ENCODE assay signal across 11 cellular contexts in the genomic region with DNA sequence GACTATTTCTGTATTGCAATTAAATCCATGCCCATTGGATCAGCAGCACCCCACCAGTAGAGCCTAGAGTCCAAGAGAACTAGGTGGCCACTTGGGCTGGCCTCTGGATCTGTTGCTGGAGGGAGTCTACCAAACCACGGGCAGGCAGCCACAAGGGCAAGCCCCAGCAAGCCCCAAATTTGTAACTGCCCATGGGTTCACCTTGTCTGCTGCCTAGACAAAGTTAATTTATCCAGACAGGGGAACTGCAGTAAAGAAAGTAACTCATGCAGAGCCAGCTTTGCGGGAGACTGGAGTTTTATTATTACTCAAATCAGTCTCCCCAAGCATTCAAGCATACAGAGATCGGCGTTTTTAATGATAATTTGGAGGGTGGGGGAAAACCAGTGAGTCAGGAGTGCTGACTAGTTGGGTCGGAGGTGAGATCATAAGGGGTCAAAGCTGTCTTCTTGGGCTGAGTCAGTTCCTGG.
DNase-seq lines count a peak whose midpoint lies in the region; ATAC-seq and TF ChIP-seq lines count a peak whose summit lies in the region.
"Had no signal": no experiment of that assay in that cellular context is flagged by ENCODE, and none has a peak within 500 bp of the region (broad histone marks: within the 10 kb centered on the region; RNA-seq: fewer than 3 reads in every experiment).

No MANE protein-coding gene starts in this region.

- H3K4me3 ChIP-seq in left lung = no peak overlapping the region
- H3K4me3 ChIP-seq: BLaER1, neural progenitor cell had no signal

- H3K27me3 Mint-ChIP-seq in natural killer cell treated with Interleukin-12 subunit alpha and Interleukin-12 subunit beta and Interleukin-15 and Interleukin-18, amount 100 ng/mL, for 72 hours = peaks cover 10 to 20% of the 10 kb centered on the region in 2 donors
- peaks cover 9 to 25% of the 10 kb centered on the region in 2 donors for H3K27me3 Mint-ChIP-seq in natural killer cell (ENCODE audit: low read depth in 2 of 2)
- H3K27me3 Mint-ChIP-seq in stimulated activated naive CD8-positive, alpha-beta T cell treated with anti-CD3 and anti-CD28 coated beads, Interleukin-15, amount 100 ng/mL, for 72 hours = peaks cover 8% of the 10 kb centered on the region
- H3K27me3 Mint-ChIP-seq in mesothelial cell of epicardium (ENCODE audit: low read depth) = no peaks in the 10 kb centered on the region

- ATAC-seq in natural killer cell treated with Interleukin-12 subunit alpha and Interleukin-12 subunit beta and Interleukin-15 and Interleukin-18, amount 100 ng/mL, for 72 hours = peak; percentile 84 to 96
- no peak for ATAC-seq in natural killer cell
- peak; percentile 65 for ATAC-seq in HG03066 (IDR thresholded peaks at IDR 0.05; ENCODE audit: low read depth, unreplicated experiment)
- peak; percentile 98 for ATAC-seq in stimulated activated naive CD8-positive, alpha-beta T cell treated with anti-CD3 and anti-CD28 coated beads, Interleukin-15, amount 100 ng/mL, for 72 hours
- no peak for ATAC-seq in left lung

- no peak for DNase-seq in natural killer cell treated with Interleukin-12 subunit alpha and Interleukin-12 subunit beta and Interleukin-15 and Interleukin-18, amount 100 ng/mL, for 72 hours (ENCODE audit: low spot score)
- no peak for DNase-seq in natural killer cell
- peak; percentile 40 for DNase-seq in activated T-cell treated with anti-CD3 and anti-CD28 coated beads for 48 hours (ENCODE audit: low read depth)
- DNase-seq in stimulated activated naive CD8-positive, alpha-beta T cell treated with anti-CD3 and anti-CD28 coated beads, Interleukin-15, amount 100 ng/mL, for 72 hours = peak; percentile 29 to 79
- no peak for DNase-seq in mesothelial cell of epicardium (ENCODE audit: low spot score in 2 of 2, unreplicated experiment in 2 of 2)
- no peak for DNase-seq in NCI-H2107 (lab: John Stamatoyannopoulos, UW)
- no peak for DNase-seq in left lung
- DNase-seq: NCI-H774 had no signal

- H3K9me3 Mint-ChIP-seq in natural killer cell treated with Interleukin-12 subunit alpha and Interleukin-12 subunit beta and Interleukin-15 and Interleukin-18, amount 100 ng/mL, for 72 hours = peaks cover 4% of the 10 kb centered on the region
- H3K9me3 Mint-ChIP-seq in natural killer cell (no peaks in the 10 kb centered on the region), mesothelial cell of epicardium (peaks cover 32% of the 10 kb centered on the region)
- peaks cover 19 to 20% of the 10 kb centered on the region in 2 donors for H3K9me3 Mint-ChIP-seq in stimulated activated naive CD8-positive, alpha-beta T cell treated with anti-CD3 and anti-CD28 coated beads, Interleukin-15, amount 100 ng/mL, for 72 hours

- H3K4me3 Mint-ChIP-seq in natural killer cell treated with Interleukin-12 subunit alpha and Interleukin-12 subunit beta and Interleukin-15 and Interleukin-18, amount 100 ng/mL, for 72 hours = peak overlapping the region; percentile 57
- no peak overlapping the region for H3K4me3 Mint-ChIP-seq in natural killer cell
- peak overlapping the region; percentile 15 to 32 for H3K4me3 Mint-ChIP-seq in stimulated activated naive CD8-positive, alpha-beta T cell treated with anti-CD3 and anti-CD28 coated beads, Interleukin-15, amount 100 ng/mL, for 72 hours
- H3K4me3 Mint-ChIP-seq in mesothelial cell of epicardium = no peak overlapping the region
- H3K4me3 Mint-ChIP-seq: neural progenitor cell had no signal

- H3K27me3 ChIP-seq in left lung = no peaks in the 10 kb centered on the region
- H3K27me3 ChIP-seq: BLaER1, neural progenitor cell had no signal

- H3K36me3 Mint-ChIP-seq in natural killer cell treated with Interleukin-12 subunit alpha and Interleukin-12 subunit beta and Interleukin-15 and Interleukin-18, amount 100 ng/mL, for 72 hours = peaks cover 15% of the 10 kb centered on the region
- H3K36me3 Mint-ChIP-seq in natural killer cell (no peaks in the 10 kb centered on the region), mesothelial cell of epicardium (peaks cover 3% of the 10 kb centered on the region)
- H3K36me3 Mint-ChIP-seq: neural progenitor cell had no signal

- H3K27ac ChIP-seq in left lung = no peak overlapping the region
- H3K27ac ChIP-seq: BLaER1, neural progenitor cell had no signal

- H3K4me1 Mint-ChIP-seq in natural killer cell treated with Interleukin-12 subunit alpha and Interleukin-12 subunit beta and Interleukin-15 and Interleukin-18, amount 100 ng/mL, for 72 hours (ENCODE audit: low read depth in 2 of 2) = peaks cover 10 to 29% of the 10 kb centered on the region in 2 donors
- no peaks in the 10 kb centered on the region for H3K4me1 Mint-ChIP-seq in natural killer cell
- H3K4me1 Mint-ChIP-seq in stimulated activated naive CD8-positive, alpha-beta T cell treated with anti-CD3 and anti-CD28 coated beads, Interleukin-15, amount 100 ng/mL, for 72 hours = peaks cover 26% of the 10 kb centered on the region
- H3K4me1 Mint-ChIP-seq in mesothelial cell of epicardium = peaks cover 10% of the 10 kb centered on the region

- TF ChIP-seq CTCF in natural killer cell (IDR thresholded peaks at IDR 0.05) (no peak), mesothelial cell of epicardium (IDR thresholded peaks at IDR 0.05; ENCODE audit: unreplicated experiment) (no peak), left lung (IDR thresholded peaks at IDR 0.05) (no peak)

- H3K9me3 ChIP-seq in left lung = peaks cover 0 to 17% of the 10 kb centered on the region in 2 donors

- intact Hi-C loops in natural killer cell (cut with micrococcal nuclease) = no loop called here
- intact Hi-C loops in left lung (cut with DNase I) = no loop called here

- no peaks in the 10 kb centered on the region for H3K36me3 ChIP-seq in left lung
- H3K36me3 ChIP-seq: BLaER1, neural progenitor cell had no signal

- H3K4me1 ChIP-seq in left lung = no peaks in the 10 kb centered on the region
- H3K4me1 ChIP-seq: BLaER1, neural progenitor cell had no signal

- H3K27ac Mint-ChIP-seq in natural killer cell treated with Interleukin-12 subunit alpha and Interleukin-12 subunit beta and Interleukin-15 and Interleukin-18, amount 100 ng/mL, for 72 hours = peak overlapping the region in 1 of 2 donors; percentile 76
- no peak overlapping the region for H3K27ac Mint-ChIP-seq in natural killer cell
- H3K27ac Mint-ChIP-seq in stimulated activated naive CD8-positive, alpha-beta T cell treated with anti-CD3 and anti-CD28 coated beads, Interleukin-15, amount 100 ng/mL, for 72 hours = peak overlapping the region in 1 of 2 donors; percentile 71
- no peak overlapping the region for H3K27ac Mint-ChIP-seq in mesothelial cell of epicardium
- H3K27ac Mint-ChIP-seq: neural progenitor cell had no signal

Comparison
In these comparisons a context has a peak if more than half of its experiments do, and no peak if none do; other contexts are left out.
1. ATAC-seq: peak in natural killer cell treated with Interleukin-12 subunit alpha and Interleukin-12 subunit beta and Interleukin-15 and Interleukin-18, amount 100 ng/mL, for 72 hours (2 of 2), HG03066 (single experiment) and stimulated activated naive CD8-positive, alpha-beta T cell treated with anti-CD3 and anti-CD28 coated beads, Interleukin-15, amount 100 ng/mL, for 72 hours (single experiment); none in natural killer cell (0 of 3) and left lung (single experiment).
2. H3K4me3 Mint-ChIP-seq: peak in natural killer cell treated with Interleukin-12 subunit alpha and Interleukin-12 subunit beta and Interleukin-15 and Interleukin-18, amount 100 ng/mL, for 72 hours (single experiment) and stimulated activated naive CD8-positive, alpha-beta T cell treated with anti-CD3 and anti-CD28 coated beads, Interleukin-15, amount 100 ng/mL, for 72 hours (2 of 2); none in natural killer cell (single experiment) and mesothelial cell of epicardium (single experiment).
3. DNase-seq: peak in activated T-cell treated with anti-CD3 and anti-CD28 coated beads for 48 hours (single experiment) and stimulated activated naive CD8-positive, alpha-beta T cell treated with anti-CD3 and anti-CD28 coated beads, Interleukin-15, amount 100 ng/mL, for 72 hours (2 of 2); none in natural killer cell treated with Interleukin-12 subunit alpha and Interleukin-12 subunit beta and Interleukin-15 and Interleukin-18, amount 100 ng/mL, for 72 hours (single experiment), natural killer cell (single experiment), mesothelial cell of epicardium (0 of 2), NCI-H2107 (single experiment) and left lung (0 of 2).